ENCODE assay signal across 29 cellular contexts in the genomic region with DNA sequence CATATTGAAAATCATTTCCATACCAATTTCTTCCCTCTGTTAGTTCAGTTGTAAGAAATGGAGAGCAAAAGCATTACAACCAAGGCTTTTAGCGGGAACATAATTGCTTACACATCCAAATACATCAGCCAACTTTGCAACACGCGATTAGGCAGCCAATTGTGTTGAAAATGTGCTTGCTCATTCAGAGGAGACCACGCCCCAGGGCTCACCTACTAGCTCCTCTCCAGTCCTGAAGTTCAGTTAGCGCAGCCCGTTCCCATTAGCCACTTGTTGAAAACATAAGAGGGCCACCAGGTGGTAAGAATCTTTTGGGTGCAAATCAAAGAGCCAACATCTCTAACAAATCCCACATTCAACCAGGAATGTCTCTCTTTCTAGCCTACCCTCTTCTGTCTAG.
A peak's percentile ranks its signal among the peaks of the same experiment; 100 is the strongest.
DNase-seq lines count a peak whose midpoint lies in the region; ATAC-seq, FAIRE-seq and TF ChIP-seq lines count a peak whose summit lies in the region.
"Had no signal": no experiment of that assay in that cellular context is flagged by ENCODE, and none has a peak within 500 bp of the region (broad histone marks: within the 10 kb centered on the region; RNA-seq: fewer than 3 reads in every experiment).

No MANE protein-coding gene starts in this region.

- no peak overlapping the region for H3K27ac Mint-ChIP-seq in CD8-positive, alpha-beta T cell
- H3K27ac Mint-ChIP-seq: activated CD4-positive, alpha-beta memory T cell treated with anti-CD3 and anti-CD28 coated beads for 36 hours; activated T-cell treated with anti-CD3 and anti-CD28 coated beads, Interleukin-2, amount 50 U/mL, for 72 hours; CD4-positive, alpha-beta T cell; dendritic cell treated with granulocyte-macrophage colony-stimulating factor and Interleukin-4, amounts not matched to agents 40 ng/mL and 50 ng/mL, for 4 days had no signal

- intact Hi-C loops in Right ventricle myocardium superior (cut with DNase I) = no loop called here
- intact Hi-C loops in CD8-positive, alpha-beta T cell (cut with DNase I, micrococcal nuclease) = no loop called here

- CTCF ChIA-PET in CD8-positive, alpha-beta T cell (lab: Charles Lee) = no interaction called here

- H3K4me1 Mint-ChIP-seq in CD8-positive, alpha-beta T cell (ENCODE audit: low read depth) = no peaks in the 10 kb centered on the region
- H3K4me1 Mint-ChIP-seq: central memory CD8-positive, alpha-beta T cell had no signal

- POLR2A ChIA-PET in CD8-positive, alpha-beta T cell (lab: Charles Lee) = interaction anchor here (0.7 kb wide), 1 partner anchor 1533 kb away, joined by 3 read pairs; no protein-coding TSS in a partner anchor

- H3K27me3 ChIP-seq in right atrium auricular region = no peaks in the 10 kb centered on the region
- H3K27me3 ChIP-seq in CD8-positive, alpha-beta T cell (ENCODE audit: insufficient read depth, low read length) = no peaks in the 10 kb centered on the region
- H3K27me3 ChIP-seq: esophagus muscularis mucosa, ovary, upper lobe of left lung had no signal

- no peak overlapping the region for H3K27ac ChIP-seq in right atrium auricular region
- no peak overlapping the region for H3K27ac ChIP-seq in CD8-positive, alpha-beta T cell (ENCODE audit: low read depth, low read length)
- H3K27ac ChIP-seq: esophagus muscularis mucosa, ovary, upper lobe of left lung had no signal

- no peak overlapping the region for H3K4me3 ChIP-seq in right atrium auricular region
- no peak overlapping the region for H3K4me3 ChIP-seq in CD8-positive, alpha-beta T cell (ENCODE audit: low read depth, low read length)
- H3K4me3 ChIP-seq: esophagus muscularis mucosa, K562, ovary, upper lobe of left lung had no signal

- no peak overlapping the region for H3K4me3 Mint-ChIP-seq in CD8-positive, alpha-beta T cell
- H3K4me3 Mint-ChIP-seq: activated CD4-positive, alpha-beta memory T cell treated with anti-CD3 and anti-CD28 coated beads for 36 hours; activated T-cell treated with anti-CD3 and anti-CD28 coated beads, Interleukin-2, amount 50 U/mL, for 72 hours; CD4-positive, alpha-beta T cell; central memory CD8-positive, alpha-beta T cell; dendritic cell treated with granulocyte-macrophage colony-stimulating factor and Interleukin-4, amounts not matched to agents 40 ng/mL and 50 ng/mL, for 4 days had no signal

- ATAC-seq in Right ventricle myocardium superior (ENCODE audit: poor library complexity) (no peak), GM18868 (IDR thresholded peaks at IDR 0.05; ENCODE audit: unreplicated experiment) (no peak)
- no peak for ATAC-seq in CD8-positive, alpha-beta T cell
- ATAC-seq: activated T-cell treated with anti-CD3 and anti-CD28 coated beads, Interleukin-2, amount 50 U/mL, for 72 hours; K562; left colon had no signal

- TF ChIP-seq CTCF in right atrium auricular region (IDR thresholded peaks at IDR 0.05) = no peak
- no peak for TF ChIP-seq CTCF in CD8-positive, alpha-beta T cell (IDR thresholded peaks at IDR 0.05)

- H3K36me3 Mint-ChIP-seq in CD8-positive, alpha-beta T cell = no peaks in the 10 kb centered on the region
- H3K36me3 Mint-ChIP-seq: activated CD4-positive, alpha-beta memory T cell treated with anti-CD3 and anti-CD28 coated beads for 36 hours had no signal

- FAIRE-seq in islet of Langerhans (lab: Jason Lieb, UNC) = peak; percentile 95
- FAIRE-seq: frontal cortex, GM19239, K562, small intestine had no signal

- DNase-seq in Right ventricle myocardium superior (peak; percentile 33), right atrium auricular region (ENCODE audit: low spot score) (no peak), RPMI8226 (peak; percentile 10), SIG-M5 treated with dmso at 0.1 percent for 504 hours (lab: John Stamatoyannopoulos, UW; ENCODE audit: unreplicated experiment) (no peak)
- no peak for DNase-seq in stimulated activated CD8-positive, alpha-beta memory T cell treated with anti-CD3 and anti-CD28 coated beads, Interleukin-4, amount 100 ng/mL, for 48 hours
- no peak for DNase-seq in CD8-positive, alpha-beta T cell
- DNase-seq: activated CD4-positive, alpha-beta memory T cell treated with anti-CD3 and anti-CD28 coated beads for 36 hours; activated CD4-positive, CD25-positive, alpha-beta regulatory T cell treated with anti-CD3 and anti-CD28 coated beads, Interleukin-2, amount 50 U/mL, for 72 hours; activated naive CD4-positive, alpha-beta T cell treated with Interleukin-2 at 50 U/mL for 16 hours; activated T-cell treated with anti-CD3 and anti-CD28 coated beads, Interleukin-2, amount 50 U/mL, for 72 hours; AML-193; CD4-positive, alpha-beta T cell; GOT3; left colon; mammary epithelial cell; NCI-H1092 treated with DMSO at 0.1 percent for 48 hours; ovary; SHP77; small intestine; stimulated activated naive CD4-positive, alpha-beta T cell; upper lobe of left lung had no signal

- H3K9me3 ChIP-seq in right atrium auricular region = no peaks in the 10 kb centered on the region
- H3K9me3 ChIP-seq in CD8-positive, alpha-beta T cell (ENCODE audit: low read length) = no peaks in the 10 kb centered on the region
- H3K9me3 ChIP-seq: esophagus muscularis mucosa, ovary, upper lobe of left lung had no signal

- H3K4me1 ChIP-seq in right atrium auricular region = no peaks in the 10 kb centered on the region
- H3K4me1 ChIP-seq in CD8-positive, alpha-beta T cell (ENCODE audit: insufficient read depth, low read length) = no peaks in the 10 kb centered on the region
- H3K4me1 ChIP-seq: esophagus muscularis mucosa, upper lobe of left lung had no signal

- H3K27me3 Mint-ChIP-seq in CD8-positive, alpha-beta T cell (ENCODE audit: low read depth) = peaks cover 2% of the 10 kb centered on the region
- H3K27me3 Mint-ChIP-seq: dendritic cell treated with granulocyte-macrophage colony-stimulating factor and Interleukin-4, amounts not matched to agents 40 ng/mL and 50 ng/mL, for 4 days had no signal

- no peaks in the 10 kb centered on the region for H3K36me3 ChIP-seq in right atrium auricular region
- no peaks in the 10 kb centered on the region for H3K36me3 ChIP-seq in CD8-positive, alpha-beta T cell (ENCODE audit: insufficient read depth, low read length)
- H3K36me3 ChIP-seq: esophagus muscularis mucosa, ovary, upper lobe of left lung had no signal

- H3K9me3 Mint-ChIP-seq in CD8-positive, alpha-beta T cell = no peaks in the 10 kb centered on the region
- H3K9me3 Mint-ChIP-seq: activated CD4-positive, alpha-beta memory T cell treated with anti-CD3 and anti-CD28 coated beads for 36 hours; activated T-cell treated with anti-CD3 and anti-CD28 coated beads, Interleukin-2, amount 50 U/mL, for 72 hours; CD4-positive, alpha-beta T cell; central memory CD8-positive, alpha-beta T cell had no signal

Comparison
In these comparisons a context has a peak if more than half of its experiments do, and no peak if none do; other contexts are left out.
1. DNase-seq: peak in Right ventricle myocardium superior (single experiment) and RPMI8226 (single experiment); none in right atrium auricular region (single experiment), SIG-M5 treated with dmso at 0.1 percent for 504 hours (single experiment), stimulated activated CD8-positive, alpha-beta memory T cell treated with anti-CD3 and anti-CD28 coated beads, Interleukin-4, amount 100 ng/mL, for 48 hours (single experiment) and CD8-positive, alpha-beta T cell (0 of 7).